1 cellular context compared by ENCODE assay signal in the genomic region with DNA sequence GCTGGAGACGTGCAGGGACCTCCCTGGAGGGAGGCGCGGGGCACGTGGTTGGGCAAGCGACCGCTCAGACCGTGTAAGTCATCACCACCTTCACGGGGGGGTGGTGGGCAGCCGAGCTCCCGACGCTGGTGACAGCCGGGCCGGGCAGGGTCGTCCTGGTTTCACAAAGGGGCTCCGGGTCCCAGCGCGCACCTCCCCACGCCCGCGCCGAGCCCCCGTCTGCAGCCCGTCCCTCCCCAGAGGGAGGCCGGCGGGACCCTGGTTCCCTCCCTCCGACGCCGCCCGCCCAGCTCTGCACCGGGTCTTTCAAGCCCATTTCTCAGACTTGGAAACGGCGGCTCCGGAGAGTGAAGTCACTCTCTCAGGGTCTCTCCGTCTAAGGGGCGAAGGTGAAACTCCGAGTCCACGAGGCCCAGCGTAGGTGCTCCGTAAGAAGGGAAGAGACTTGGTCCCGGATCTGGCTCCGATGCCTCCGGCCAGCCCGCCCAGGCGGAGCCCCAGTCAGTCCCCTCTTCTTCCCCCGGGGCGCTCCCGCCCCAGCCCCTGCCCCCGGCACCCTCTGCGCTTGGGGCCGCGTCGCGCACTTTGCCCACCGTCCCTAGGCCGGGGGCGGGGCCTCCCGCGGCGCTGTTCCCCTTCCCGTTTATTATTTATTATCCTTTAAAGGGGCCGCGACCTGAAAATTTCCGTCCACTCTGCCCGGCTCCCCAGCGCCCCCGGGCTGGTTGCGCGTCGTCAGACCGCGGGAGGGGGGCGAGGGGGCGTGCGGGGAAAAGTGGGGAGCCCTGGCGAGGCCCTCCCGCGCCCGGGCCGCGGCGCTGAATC.
TF ChIP-seq lines count a peak whose summit lies in the region.

No MANE protein-coding gene starts in this region.

TF ChIP-seq in GM12878, 131 proteins besides CTCF, POLR2A, EP300 and RAD21 (continued from another document):
- TF ChIP-seq, protein P1, sequence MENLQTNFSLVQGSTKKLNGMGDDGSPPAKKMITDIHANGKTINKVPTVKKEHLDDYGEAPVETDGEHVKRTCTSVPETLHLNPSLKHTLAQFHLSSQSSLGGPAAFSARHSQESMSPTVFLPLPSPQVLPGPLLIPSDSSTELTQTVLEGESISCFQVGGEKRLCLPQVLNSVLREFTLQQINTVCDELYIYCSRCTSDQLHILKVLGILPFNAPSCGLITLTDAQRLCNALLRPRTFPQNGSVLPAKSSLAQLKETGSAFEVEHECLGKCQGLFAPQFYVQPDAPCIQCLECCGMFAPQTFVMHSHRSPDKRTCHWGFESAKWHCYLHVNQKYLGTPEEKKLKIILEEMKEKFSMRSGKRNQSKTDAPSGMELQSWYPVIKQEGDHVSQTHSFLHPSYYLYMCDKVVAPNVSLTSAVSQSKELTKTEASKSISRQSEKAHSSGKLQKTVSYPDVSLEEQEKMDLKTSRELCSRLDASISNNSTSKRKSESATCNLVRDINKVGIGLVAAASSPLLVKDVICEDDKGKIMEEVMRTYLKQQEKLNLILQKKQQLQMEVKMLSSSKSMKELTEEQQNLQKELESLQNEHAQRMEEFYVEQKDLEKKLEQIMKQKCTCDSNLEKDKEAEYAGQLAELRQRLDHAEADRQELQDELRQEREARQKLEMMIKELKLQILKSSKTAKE (IDR thresholded peaks at IDR 0.05; ENCODE audit: low read depth, poor library complexity, severe bottlenecking), result no peak
- TF ChIP-seq, protein P2, sequence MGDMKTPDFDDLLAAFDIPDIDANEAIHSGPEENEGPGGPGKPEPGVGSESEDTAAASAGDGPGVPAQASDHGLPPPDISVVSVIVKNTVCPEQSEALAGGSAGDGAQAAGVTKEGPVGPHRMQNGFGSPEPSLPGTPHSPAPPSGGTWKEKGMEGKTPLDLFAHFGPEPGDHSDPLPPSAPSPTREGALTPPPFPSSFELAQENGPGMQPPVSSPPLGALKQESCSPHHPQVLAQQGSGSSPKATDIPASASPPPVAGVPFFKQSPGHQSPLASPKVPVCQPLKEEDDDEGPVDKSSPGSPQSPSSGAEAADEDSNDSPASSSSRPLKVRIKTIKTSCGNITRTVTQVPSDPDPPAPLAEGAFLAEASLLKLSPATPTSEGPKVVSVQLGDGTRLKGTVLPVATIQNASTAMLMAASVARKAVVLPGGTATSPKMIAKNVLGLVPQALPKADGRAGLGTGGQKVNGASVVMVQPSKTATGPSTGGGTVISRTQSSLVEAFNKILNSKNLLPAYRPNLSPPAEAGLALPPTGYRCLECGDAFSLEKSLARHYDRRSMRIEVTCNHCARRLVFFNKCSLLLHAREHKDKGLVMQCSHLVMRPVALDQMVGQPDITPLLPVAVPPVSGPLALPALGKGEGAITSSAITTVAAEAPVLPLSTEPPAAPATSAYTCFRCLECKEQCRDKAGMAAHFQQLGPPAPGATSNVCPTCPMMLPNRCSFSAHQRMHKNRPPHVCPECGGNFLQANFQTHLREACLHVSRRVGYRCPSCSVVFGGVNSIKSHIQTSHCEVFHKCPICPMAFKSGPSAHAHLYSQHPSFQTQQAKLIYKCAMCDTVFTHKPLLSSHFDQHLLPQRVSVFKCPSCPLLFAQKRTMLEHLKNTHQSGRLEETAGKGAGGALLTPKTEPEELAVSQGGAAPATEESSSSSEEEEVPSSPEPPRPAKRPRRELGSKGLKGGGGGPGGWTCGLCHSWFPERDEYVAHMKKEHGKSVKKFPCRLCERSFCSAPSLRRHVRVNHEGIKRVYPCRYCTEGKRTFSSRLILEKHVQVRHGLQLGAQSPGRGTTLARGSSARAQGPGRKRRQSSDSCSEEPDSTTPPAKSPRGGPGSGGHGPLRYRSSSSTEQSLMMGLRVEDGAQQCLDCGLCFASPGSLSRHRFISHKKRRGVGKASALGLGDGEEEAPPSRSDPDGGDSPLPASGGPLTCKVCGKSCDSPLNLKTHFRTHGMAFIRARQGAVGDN (IDR thresholded peaks at IDR 0.05), result 0 out of 2 replicates have a peak, but pooled peaks have one; percentile 4
- TF ChIP-seq ZNF207 (IDR thresholded peaks at IDR 0.05; ENCODE audit: borderline replicate concordance) (no peak), SMAD1 (IDR thresholded peaks at IDR 0.05; ENCODE audit: low read depth, partially characterized antibody) (no peak), ZNF24 (IDR thresholded peaks at IDR 0.05) (no peak), MTA2 (IDR thresholded peaks at IDR 0.05; ENCODE audit: low read depth) (no peak), BHLHE40 (IDR thresholded peaks at IDR 0.05; ENCODE audit: borderline replicate concordance in 1 of 2, low read depth in 2 of 2, low read length in 1 of 2) (peak; percentile 9 to 67; a peak in 3 of 4 replicates), ZSCAN29 (IDR thresholded peaks at IDR 0.05) (no peak), MEF2B (IDR thresholded peaks at IDR 0.05; ENCODE audit: partially characterized antibody, poor library complexity, severe bottlenecking) (no peak), CEBPB (IDR thresholded peaks at IDR 0.05; ENCODE audit: borderline replicate concordance in 1 of 2, low read depth in 2 of 2, low read length in 2 of 2) (no peak), ZNF217 (IDR thresholded peaks at IDR 0.05) (peak; percentile 85), JUND (IDR thresholded peaks at IDR 0.05; ENCODE audit: low read depth, low read length) (peak; percentile 25; the same call in 1 of the 2 replicates), HDGF (IDR thresholded peaks at IDR 0.05) (no peak), RUNX3 (IDR thresholded peaks at IDR 0.05; ENCODE audit: low read length) (peak; percentile 9; the same call in 1 of the 2 replicates), RAD51 (IDR thresholded peaks at IDR 0.05) (peak; percentile 66), RELA (IDR thresholded peaks at IDR 0.05; ENCODE audit: borderline replicate concordance, partially characterized antibody) (no peak), POU2F2 (IDR thresholded peaks at IDR 0.05; ENCODE audit: borderline replicate concordance, low read depth, low read length) (peak; percentile 54; the same call in 1 of the 3 replicates), CHD4 (IDR thresholded peaks at IDR 0.05) (no peak), ZNF622 (IDR thresholded peaks at IDR 0.05) (no peak), STAT3 (IDR thresholded peaks at IDR 0.05; ENCODE audit: low read depth, low read length) (no peak), POLR2AphosphoS5 (IDR thresholded peaks at IDR 0.05; ENCODE audit: low read length) (no peak; the same call in 1 of the 2 replicates), EGR1 (IDR thresholded peaks at IDR 0.05; ENCODE audit: borderline replicate concordance in 1 of 2, low read depth in 2 of 2, low read length in 2 of 2) (peak in 1 of 2 experiments; percentile 51; a peak in 2 of 3 replicates), TBL1XR1 (IDR thresholded peaks at IDR 0.05; ENCODE audit: low read depth, low read length) (no peak), SREBF2 (IDR thresholded peaks at IDR 0.05; ENCODE audit: low read length) (no peak)
- TF ChIP-seq, protein P3, sequence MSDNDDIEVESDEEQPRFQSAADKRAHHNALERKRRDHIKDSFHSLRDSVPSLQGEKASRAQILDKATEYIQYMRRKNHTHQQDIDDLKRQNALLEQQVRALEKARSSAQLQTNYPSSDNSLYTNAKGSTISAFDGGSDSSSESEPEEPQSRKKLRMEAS (IDR thresholded peaks at IDR 0.05; ENCODE audit: low read depth, low read length), result peak; percentile 87
- TF ChIP-seq, protein P4, sequence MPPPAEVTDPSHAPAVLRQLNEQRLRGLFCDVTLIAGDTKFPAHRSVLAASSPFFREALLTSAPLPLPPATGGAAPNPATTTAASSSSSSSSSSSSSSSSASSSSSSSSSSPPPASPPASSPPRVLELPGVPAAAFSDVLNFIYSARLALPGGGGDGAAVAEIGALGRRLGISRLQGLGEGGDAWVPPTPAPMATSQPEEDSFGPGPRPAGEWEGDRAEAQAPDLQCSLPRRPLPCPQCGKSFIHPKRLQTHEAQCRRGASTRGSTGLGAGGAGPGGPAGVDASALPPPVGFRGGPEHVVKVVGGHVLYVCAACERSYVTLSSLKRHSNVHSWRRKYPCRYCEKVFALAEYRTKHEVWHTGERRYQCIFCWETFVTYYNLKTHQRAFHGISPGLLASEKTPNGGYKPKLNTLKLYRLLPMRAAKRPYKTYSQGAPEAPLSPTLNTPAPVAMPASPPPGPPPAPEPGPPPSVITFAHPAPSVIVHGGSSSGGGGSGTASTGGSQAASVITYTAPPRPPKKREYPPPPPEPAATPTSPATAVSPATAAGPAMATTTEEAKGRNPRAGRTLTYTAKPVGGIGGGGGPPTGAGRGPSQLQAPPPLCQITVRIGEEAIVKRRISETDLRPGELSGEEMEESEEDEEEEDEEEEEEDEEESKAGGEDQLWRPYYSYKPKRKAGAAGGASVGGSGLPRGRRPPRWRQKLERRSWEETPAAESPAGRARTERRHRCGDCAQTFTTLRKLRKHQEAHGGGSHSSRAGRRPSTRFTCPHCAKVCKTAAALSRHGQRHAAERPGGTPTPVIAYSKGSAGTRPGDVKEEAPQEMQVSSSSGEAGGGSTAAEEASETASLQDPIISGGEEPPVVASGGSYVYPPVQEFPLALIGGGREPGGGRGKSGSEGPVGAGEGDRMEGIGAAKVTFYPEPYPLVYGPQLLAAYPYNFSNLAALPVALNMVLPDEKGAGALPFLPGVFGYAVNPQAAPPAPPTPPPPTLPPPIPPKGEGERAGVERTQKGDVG (CRISPR knock-in tag; IDR thresholded peaks at IDR 0.05), result peak; percentile 27; the same call in 1 of the 2 replicates
- TF ChIP-seq, protein P5, sequence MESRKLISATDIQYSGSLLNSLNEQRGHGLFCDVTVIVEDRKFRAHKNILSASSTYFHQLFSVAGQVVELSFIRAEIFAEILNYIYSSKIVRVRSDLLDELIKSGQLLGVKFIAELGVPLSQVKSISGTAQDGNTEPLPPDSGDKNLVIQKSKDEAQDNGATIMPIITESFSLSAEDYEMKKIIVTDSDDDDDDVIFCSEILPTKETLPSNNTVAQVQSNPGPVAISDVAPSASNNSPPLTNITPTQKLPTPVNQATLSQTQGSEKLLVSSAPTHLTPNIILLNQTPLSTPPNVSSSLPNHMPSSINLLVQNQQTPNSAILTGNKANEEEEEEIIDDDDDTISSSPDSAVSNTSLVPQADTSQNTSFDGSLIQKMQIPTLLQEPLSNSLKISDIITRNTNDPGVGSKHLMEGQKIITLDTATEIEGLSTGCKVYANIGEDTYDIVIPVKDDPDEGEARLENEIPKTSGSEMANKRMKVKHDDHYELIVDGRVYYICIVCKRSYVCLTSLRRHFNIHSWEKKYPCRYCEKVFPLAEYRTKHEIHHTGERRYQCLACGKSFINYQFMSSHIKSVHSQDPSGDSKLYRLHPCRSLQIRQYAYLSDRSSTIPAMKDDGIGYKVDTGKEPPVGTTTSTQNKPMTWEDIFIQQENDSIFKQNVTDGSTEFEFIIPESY (IDR thresholded peaks at IDR 0.05), result no peak
- TF ChIP-seq, protein P6, sequence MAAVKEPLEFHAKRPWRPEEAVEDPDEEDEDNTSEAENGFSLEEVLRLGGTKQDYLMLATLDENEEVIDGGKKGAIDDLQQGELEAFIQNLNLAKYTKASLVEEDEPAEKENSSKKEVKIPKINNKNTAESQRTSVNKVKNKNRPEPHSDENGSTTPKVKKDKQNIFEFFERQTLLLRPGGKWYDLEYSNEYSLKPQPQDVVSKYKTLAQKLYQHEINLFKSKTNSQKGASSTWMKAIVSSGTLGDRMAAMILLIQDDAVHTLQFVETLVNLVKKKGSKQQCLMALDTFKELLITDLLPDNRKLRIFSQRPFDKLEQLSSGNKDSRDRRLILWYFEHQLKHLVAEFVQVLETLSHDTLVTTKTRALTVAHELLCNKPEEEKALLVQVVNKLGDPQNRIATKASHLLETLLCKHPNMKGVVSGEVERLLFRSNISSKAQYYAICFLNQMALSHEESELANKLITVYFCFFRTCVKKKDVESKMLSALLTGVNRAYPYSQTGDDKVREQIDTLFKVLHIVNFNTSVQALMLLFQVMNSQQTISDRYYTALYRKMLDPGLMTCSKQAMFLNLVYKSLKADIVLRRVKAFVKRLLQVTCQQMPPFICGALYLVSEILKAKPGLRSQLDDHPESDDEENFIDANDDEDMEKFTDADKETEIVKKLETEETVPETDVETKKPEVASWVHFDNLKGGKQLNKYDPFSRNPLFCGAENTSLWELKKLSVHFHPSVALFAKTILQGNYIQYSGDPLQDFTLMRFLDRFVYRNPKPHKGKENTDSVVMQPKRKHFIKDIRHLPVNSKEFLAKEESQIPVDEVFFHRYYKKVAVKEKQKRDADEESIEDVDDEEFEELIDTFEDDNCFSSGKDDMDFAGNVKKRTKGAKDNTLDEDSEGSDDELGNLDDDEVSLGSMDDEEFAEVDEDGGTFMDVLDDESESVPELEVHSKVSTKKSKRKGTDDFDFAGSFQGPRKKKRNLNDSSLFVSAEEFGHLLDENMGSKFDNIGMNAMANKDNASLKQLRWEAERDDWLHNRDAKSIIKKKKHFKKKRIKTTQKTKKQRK (IDR thresholded peaks at IDR 0.05; ENCODE audit: low read depth, low read length), result no peak
